Comparison of ENCODE assay signal across 15 cellular contexts in the genomic region with DNA sequence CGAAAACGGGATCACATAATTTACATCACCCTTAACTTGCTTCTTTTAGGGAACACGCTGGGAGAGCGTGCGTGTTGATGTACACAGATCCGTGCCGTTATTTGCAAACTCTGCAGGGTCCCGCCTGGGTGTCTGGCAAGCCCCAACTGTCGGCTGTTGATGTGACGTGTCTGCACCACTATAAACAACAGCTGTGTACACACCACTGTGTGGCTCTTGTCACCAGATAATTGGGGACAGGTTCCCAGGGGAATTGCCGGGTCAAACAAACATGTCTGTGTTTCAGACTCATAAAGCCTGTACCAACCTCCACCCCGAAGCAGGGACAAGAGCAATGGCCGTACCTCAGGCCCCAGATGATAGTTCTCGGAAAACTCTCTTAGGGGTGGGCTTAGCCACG.
A peak's percentile ranks its signal among the peaks of the same experiment; 100 is the strongest.
DNase-seq lines count a peak whose midpoint lies in the region; ATAC-seq, FAIRE-seq and TF ChIP-seq lines count a peak whose summit lies in the region.
"Had no signal": no experiment of that assay in that cellular context is flagged by ENCODE, and none has a peak within 500 bp of the region (broad histone marks: within the 10 kb centered on the region; RNA-seq: fewer than 3 reads in every experiment).

No MANE protein-coding gene starts in this region.

- no peaks in the 10 kb centered on the region for H3K9me3 Mint-ChIP-seq in activated CD4-positive, alpha-beta T cell treated with anti-CD3 and anti-CD28 coated beads for 36 hours (ENCODE audit: low read depth)
- no peaks in the 10 kb centered on the region for H3K9me3 Mint-ChIP-seq in CD8-positive, alpha-beta T cell
- H3K9me3 Mint-ChIP-seq: neural crest cell had no signal

- no peaks in the 10 kb centered on the region for H3K27me3 Mint-ChIP-seq in activated CD4-positive, alpha-beta T cell treated with anti-CD3 and anti-CD28 coated beads for 36 hours
- no peaks in the 10 kb centered on the region for H3K27me3 Mint-ChIP-seq in CD8-positive, alpha-beta T cell (ENCODE audit: low read depth)

- H3K36me3 Mint-ChIP-seq in activated CD4-positive, alpha-beta T cell treated with anti-CD3 and anti-CD28 coated beads for 36 hours (ENCODE audit: low read depth), result no peaks in the 10 kb centered on the region
- H3K36me3 Mint-ChIP-seq in CD8-positive, alpha-beta T cell, result no peaks in the 10 kb centered on the region

- no peak for FAIRE-seq in pancreas (lab: Jason Lieb, UNC)

- H3K27me3 ChIP-seq in pancreas (no peaks in the 10 kb centered on the region), aorta (ENCODE audit: control insufficient read depth in 1 of 2, insufficient read depth in 2 of 2, low read length in 1 of 2) (no peaks in the 10 kb centered on the region)
- no peaks in the 10 kb centered on the region for H3K27me3 ChIP-seq in CD8-positive, alpha-beta T cell (ENCODE audit: insufficient read depth, low read length)
- H3K27me3 ChIP-seq: ascending aorta had no signal

- H3K4me1 ChIP-seq in pancreas (no peaks in the 10 kb centered on the region), aorta (ENCODE audit: control insufficient read depth in 1 of 2, insufficient read depth in 2 of 2, low read length in 2 of 2) (no peaks in the 10 kb centered on the region)
- no peaks in the 10 kb centered on the region for H3K4me1 ChIP-seq in CD8-positive, alpha-beta T cell (ENCODE audit: insufficient read depth, low read length)
- H3K4me1 ChIP-seq: ascending aorta had no signal

- TF ChIP-seq CTCF in pancreas (IDR thresholded peaks at IDR 0.05), result no peak
- no peak for TF ChIP-seq CTCF in CD8-positive, alpha-beta T cell (IDR thresholded peaks at IDR 0.05)

- CTCF ChIA-PET in activated CD4-positive, alpha-beta T cell treated with anti-CD3 and anti-CD28 coated beads for 36 hours (lab: Charles Lee), result no interaction called here
- CTCF ChIA-PET in CD8-positive, alpha-beta T cell (lab: Charles Lee), result no interaction called here

- H3K27ac ChIP-seq in pancreas (no peak overlapping the region), aorta (ENCODE audit: low read depth in 1 of 2, low read length in 2 of 2) (no peak overlapping the region)
- no peak overlapping the region for H3K27ac ChIP-seq in CD8-positive, alpha-beta T cell (ENCODE audit: low read depth, low read length)
- H3K27ac ChIP-seq: ascending aorta, WERI-Rb-1 had no signal

- H3K27ac Mint-ChIP-seq in activated CD4-positive, alpha-beta T cell treated with anti-CD3 and anti-CD28 coated beads for 36 hours, result no peak overlapping the region
- no peak overlapping the region for H3K27ac Mint-ChIP-seq in CD8-positive, alpha-beta T cell

- DNase-seq in DMS79 treated with DMSO at 0.1 percent for 48 hours (lab: John Stamatoyannopoulos, UW) (peak; percentile 66), NCI-H187 (lab: John Stamatoyannopoulos, UW) (peak; percentile 90 to 93), NCI-H82 (lab: John Stamatoyannopoulos, UW) (peak; percentile 88), pancreas (peak in 1 of 6 donors; percentile 40), aorta (no peak)
- no peak for DNase-seq in activated CD4-positive, alpha-beta T cell treated with anti-CD3 and anti-CD28 coated beads for 36 hours
- no peak for DNase-seq in CD8-positive, alpha-beta T cell
- DNase-seq in stimulated activated CD4-positive, alpha-beta T cell treated with anti-CD3 and anti-CD28 coated beads, Interleukin-2, amount 100 ng/mL, for 48 hours, result no peak
- DNase-seq: activated CD8-positive, alpha-beta memory T cell treated with anti-CD3 and anti-CD28 coated beads, Interleukin-2, amount 50 U/mL, for 48 hours; C1 segment of cervical spinal cord; stimulated activated CD4-positive, alpha-beta T cell treated with anti-CD3 and anti-CD28 coated beads, Interleukin-15, amount 100 ng/mL, for 24 hours; WERI-Rb-1 had no signal

- POLR2A ChIA-PET in activated CD4-positive, alpha-beta T cell treated with anti-CD3 and anti-CD28 coated beads for 36 hours (lab: Charles Lee), result no interaction called here
- POLR2A ChIA-PET in CD8-positive, alpha-beta T cell (lab: Charles Lee), result no interaction called here

- ATAC-seq in pancreas, result peak in 3 of 4 donors; percentile 29 to 68 (median 32)
- ATAC-seq in activated CD4-positive, alpha-beta T cell treated with anti-CD3 and anti-CD28 coated beads for 36 hours, result no peak
- ATAC-seq in aorta (ENCODE audit: low FRiP score), result no peak
- no peak for ATAC-seq in CD8-positive, alpha-beta T cell
- ATAC-seq: left lobe of liver had no signal

- intact Hi-C loops in pancreas (cut with DNase I) (no loop called here), aorta (cut with DNase I) (no loop called here)
- intact Hi-C loops in activated CD4-positive, alpha-beta T cell treated with anti-CD3 and anti-CD28 coated beads for 36 hours (cut with DNase I, micrococcal nuclease), result no loop called here
- intact Hi-C loops in CD8-positive, alpha-beta T cell (cut with DNase I, micrococcal nuclease), result no loop called here

- H3K4me3 ChIP-seq in pancreas (no peak overlapping the region), aorta (ENCODE audit: low read length in 2 of 2) (no peak overlapping the region)
- no peak overlapping the region for H3K4me3 ChIP-seq in CD8-positive, alpha-beta T cell (ENCODE audit: low read depth, low read length)
- H3K4me3 ChIP-seq: ascending aorta had no signal

- H3K9me3 ChIP-seq in pancreas (no peaks in the 10 kb centered on the region), aorta (ENCODE audit: control insufficient read depth, low read length) (no peaks in the 10 kb centered on the region)
- H3K9me3 ChIP-seq in CD8-positive, alpha-beta T cell (ENCODE audit: low read length), result no peaks in the 10 kb centered on the region
- H3K9me3 ChIP-seq: ascending aorta had no signal

- H3K36me3 ChIP-seq in pancreas (no peaks in the 10 kb centered on the region), aorta (ENCODE audit: control insufficient read depth in 1 of 2, insufficient read depth in 2 of 2, low read length in 1 of 2) (no peaks in the 10 kb centered on the region)
- no peaks in the 10 kb centered on the region for H3K36me3 ChIP-seq in CD8-positive, alpha-beta T cell (ENCODE audit: insufficient read depth, low read length)
- H3K36me3 ChIP-seq: WERI-Rb-1 had no signal

- H3K4me3 Mint-ChIP-seq in activated CD4-positive, alpha-beta T cell treated with anti-CD3 and anti-CD28 coated beads for 36 hours, result no peak overlapping the region
- H3K4me3 Mint-ChIP-seq in CD8-positive, alpha-beta T cell, result no peak overlapping the region
- H3K4me3 Mint-ChIP-seq: neural crest cell had no signal

- H3K4me1 Mint-ChIP-seq in activated CD4-positive, alpha-beta T cell treated with anti-CD3 and anti-CD28 coated beads for 36 hours, result no peaks in the 10 kb centered on the region
- H3K4me1 Mint-ChIP-seq in CD8-positive, alpha-beta T cell (ENCODE audit: low read depth), result peaks cover 2% of the 10 kb centered on the region

- 43% methylated on average over 15 of the region's 15 CpGs for WGBS in pancreas, 2 donors
- WGBS in aorta, 2 donors, result 64 to 69% methylated on average over 15 of the region's 15 CpGs

Comparison
In these comparisons a context has a peak if more than half of its experiments do, and no peak if none do; other contexts are left out.
1. DNase-seq: peak in DMS79 treated with DMSO at 0.1 percent for 48 hours (single experiment), NCI-H187 (2 of 2) and NCI-H82 (single experiment); none in activated CD4-positive, alpha-beta T cell treated with anti-CD3 and anti-CD28 coated beads for 36 hours (single experiment), aorta (0 of 2), CD8-positive, alpha-beta T cell (0 of 7) and stimulated activated CD4-positive, alpha-beta T cell treated with anti-CD3 and anti-CD28 coated beads, Interleukin-2, amount 100 ng/mL, for 48 hours (0 of 2).
2. ATAC-seq: peak in pancreas (3 of 4); none in activated CD4-positive, alpha-beta T cell treated with anti-CD3 and anti-CD28 coated beads for 36 hours (single experiment), aorta (single experiment) and CD8-positive, alpha-beta T cell (single experiment).